7 cellular contexts compared by ENCODE assay signal in genomic region chr1:6962956-6963915, GRCh38.
DNase-seq lines count a peak whose midpoint lies in the region; ATAC-seq and TF ChIP-seq lines count a peak whose summit lies in the region.

No MANE protein-coding gene starts in this region.

- H3K79me2 ChIP-seq in KMS-11 (ENCODE audit: insufficient read depth, low read depth): no peaks in the 10 kb centered on the region

- no peaks in the 10 kb centered on the region for H3K9me3 ChIP-seq in colonic mucosa
- no peaks in the 10 kb centered on the region for H3K9me3 ChIP-seq in stomach

- peaks cover 0 to 18% (median 11%) of the 10 kb centered on the region in 3 donors for H3K4me1 Mint-ChIP-seq in naive B cell

- WGBS in stomach, 5 donors: 2 to 20% (median 9%) methylated on average over 25 to 42 of the region's 42 CpGs

- no peak overlapping the region for H3K9ac ChIP-seq in KMS-11
- H3K9ac ChIP-seq in colonic mucosa (ENCODE audit: low read depth in 2 of 2, low read length in 2 of 2): peak overlapping the region in 1 of 2 donors; percentile 5

- H3K27ac ChIP-seq in KMS-11 (no peak overlapping the region), colonic mucosa (peak overlapping the region; percentile 17), stomach (no peak overlapping the region)

- H3K9me3 Mint-ChIP-seq in naive B cell: peaks cover 0 to 13% (median 2%) of the 10 kb centered on the region in 7 donors

- DNase-seq in T-helper 22 cell (ENCODE audit: low read depth): peak; percentile 12
- peak; percentile 92 for DNase-seq in colonic mucosa
- no peak for DNase-seq in naive B cell
- peak; percentile 39 for DNase-seq in stomach

- TF ChIP-seq EP300 in stomach (IDR thresholded peaks at IDR 0.05): no peak

- TF ChIP-seq CTCF in KMS-11 (conservative IDR thresholded peaks at IDR 0.05; ENCODE audit: low read depth, low read length): 0 out of 2 replicates have a peak, but pooled peaks have one; percentile 22
- TF ChIP-seq CTCF in colonic mucosa (IDR thresholded peaks at IDR 0.05): no peak
- no peak for TF ChIP-seq CTCF in stomach (IDR thresholded peaks at IDR 0.05)

- H3K36me3 ChIP-seq in KMS-11 (ENCODE audit: insufficient read depth) (no peaks in the 10 kb centered on the region), colonic mucosa (no peaks in the 10 kb centered on the region), stomach (no peaks in the 10 kb centered on the region)

- H3K4me2 ChIP-seq in KMS-11: 0 out of 2 replicates have a peak overlapping the region, but pooled peaks have one; percentile 33

- H3K4me3 Mint-ChIP-seq in naive B cell: peak overlapping the region; percentile 24 to 81 (median 71)

- peak overlapping the region; percentile 43; the same call in 1 of the 2 replicates for H2AFZ ChIP-seq in KMS-11 (ENCODE audit: low read depth)

- H3K4me1 ChIP-seq in KMS-11 (ENCODE audit: low read depth, poor library complexity, severe bottlenecking) (peaks cover 10% of the 10 kb centered on the region), colonic mucosa (no peaks in the 10 kb centered on the region), stomach (peaks cover 4 to 29% (median 21%) of the 10 kb centered on the region in 4 donors)

- H3K36me3 Mint-ChIP-seq in naive B cell: no peaks in the 10 kb centered on the region

- no peak overlapping the region for H3K4me3 ChIP-seq in KMS-11 (IDR thresholded peaks at IDR 0.05; ENCODE audit: insufficient read depth, low read depth, low read length)
- no peak overlapping the region for H3K4me3 ChIP-seq in colonic mucosa
- H3K4me3 ChIP-seq in stomach: peak overlapping the region in 2 of 4 donors; percentile 9 to 32

- no peaks in the 10 kb centered on the region for H4K20me1 ChIP-seq in KMS-11 (ENCODE audit: insufficient read depth)

- no peak overlapping the region for H3K27ac Mint-ChIP-seq in naive B cell

- ATAC-seq in naive B cell (ENCODE audit: low read depth in 2 of 2): peak in 1 of 2 donors; percentile 18
- no peak for ATAC-seq in HG03565 (IDR thresholded peaks at IDR 0.05; ENCODE audit: unreplicated experiment)
- no peak for ATAC-seq in GM21529 (IDR thresholded peaks at IDR 0.05; ENCODE audit: unreplicated experiment)

- TF ChIP-seq POLR2A in stomach (IDR thresholded peaks at IDR 0.05): no peak

- H3K27me3 ChIP-seq in KMS-11 (ENCODE audit: insufficient read depth, low read depth) (no peaks in the 10 kb centered on the region), colonic mucosa (no peaks in the 10 kb centered on the region), stomach (peaks cover 0 to 80% (median 51%) of the 10 kb centered on the region in 3 donors)

- H3K27me3 Mint-ChIP-seq in naive B cell: peaks cover 57 to 91% (median 78%) of the 10 kb centered on the region in 3 donors

- intact Hi-C loops in colonic mucosa (cut with DNase I) (no loop called here), stomach (cut with DNase I; ENCODE audit: low total_unique reads) (no loop called here)
